In genomic region chr16:3095869-3096268, GRCh38 we compare ENCODE assay signal across 8 cellular contexts. TPM values are rescaled to one million over a fixed set of nuclear protein-coding genes. Genes with fewer than 3 reads are reported as not detected.
DNase-seq lines count a peak whose midpoint lies in the region; ATAC-seq and TF ChIP-seq lines count a peak whose summit lies in the region.

No MANE protein-coding gene starts in this region.

- no peaks in the 10 kb centered on the region; the same call in 2 of the 3 replicates for H3K9me3 Mint-ChIP-seq in GM23338
- H3K9me3 Mint-ChIP-seq in activated naive CD8-positive, alpha-beta T cell treated with anti-CD3 and anti-CD28 coated beads, Interleukin-2, amount 10 ng/mL, durations not matched to agents 7 days and 5 days, result no peaks in the 10 kb centered on the region
- no peaks in the 10 kb centered on the region for H3K9me3 Mint-ChIP-seq in natural killer cell

- H3F3A ChIP-seq in GM23338 (replicated peaks; ENCODE audit: low read depth), result peaks cover 54% of the 10 kb centered on the region
- H3F3A ChIP-seq in PC-9 (ENCODE audit: insufficient read depth, low read depth), result peaks cover 9% of the 10 kb centered on the region

- CTCF ChIA-PET in GM10248 (lab: Yijun Ruan, JAX), result interaction anchor here (1.0 to 15.3 kb wide), 13 partner anchors 8 to 77 kb away, joined by 3 to 246 read pairs (median 7); partner anchors contain the start of gene ZNF213
- CTCF ChIA-PET in PC-9 (lab: Charles Lee), result interaction anchor here (0.7 kb wide), 1 partner anchor 172 kb away, joined by 3 read pairs; no protein-coding TSS in a partner anchor

- DNase-seq in GM10248 (ENCODE audit: extremely low spot score) (peak; percentile 90), GM23338 (ENCODE audit: low spot score) (peak; percentile 63), PC-9 (no peak), natural killer cell (peak; percentile 40), mucosa of gallbladder (ENCODE audit: low spot score) (no peak), HuH-7.5 (ENCODE audit: low spot score) (no peak)
- DNase-seq in activated naive CD8-positive, alpha-beta T cell treated with anti-CD3 and anti-CD28 coated beads, Interleukin-2, amount 10 ng/mL, durations not matched to agents 7 days and 5 days, result peak; percentile 54

- H3K9me2 ChIP-seq in GM23338 (ENCODE audit: insufficient read depth), result no peaks in the 10 kb centered on the region
- no peaks in the 10 kb centered on the region for H3K9me2 ChIP-seq in PC-9 (ENCODE audit: insufficient read depth)

- peak overlapping the region; percentile 59; the same call in 1 of the 2 replicates for H3K27ac Mint-ChIP-seq in GM23338
- peak overlapping the region; percentile 76 for H3K27ac Mint-ChIP-seq in activated naive CD8-positive, alpha-beta T cell treated with anti-CD3 and anti-CD28 coated beads, Interleukin-2, amount 10 ng/mL, durations not matched to agents 7 days and 5 days
- H3K27ac Mint-ChIP-seq in natural killer cell, result peak overlapping the region; percentile 43 to 65

- H3K36me3 Mint-ChIP-seq in GM23338 (ENCODE audit: low read depth) (peaks cover 76% of the 10 kb centered on the region), natural killer cell (no peaks in the 10 kb centered on the region)
- peaks cover 4% of the 10 kb centered on the region for H3K36me3 Mint-ChIP-seq in activated naive CD8-positive, alpha-beta T cell treated with anti-CD3 and anti-CD28 coated beads, Interleukin-2, amount 10 ng/mL, durations not matched to agents 7 days and 5 days

- peak overlapping the region; percentile 85 for H3K4me2 ChIP-seq in GM23338
- H3K4me2 ChIP-seq in PC-9, result no peak overlapping the region

- POLR2A ChIA-PET in GM10248 (lab: Yijun Ruan, JAX) (no interaction called here), PC-9 (lab: Charles Lee; ENCODE audit: unreplicated experiment) (interaction anchor here (0.6 kb wide), 1 partner anchor 12 kb away, joined by 4 read pairs; no protein-coding TSS in a partner anchor)
- POLR2A ChIA-PET in activated naive CD8-positive, alpha-beta T cell treated with anti-CD3 and anti-CD28 coated beads, Interleukin-2, amount 10 ng/mL, durations not matched to agents 7 days and 5 days (lab: Charles Lee), result interaction anchor here (0.7 to 2.5 kb wide), 11 partner anchors 9 to 56 kb away, joined by 3 to 42 read pairs (median 4); partner anchors contain the start of gene IL32

- ATAC-seq in GM23338 (peak; percentile 0; the same call in 1 of the 3 replicates), natural killer cell (peak; percentile 73 to 80 (median 75)), GM21367 (IDR thresholded peaks at IDR 0.05; ENCODE audit: unreplicated experiment) (no peak)
- peak; percentile 78 for ATAC-seq in activated naive CD8-positive, alpha-beta T cell treated with anti-CD3 and anti-CD28 coated beads, Interleukin-2, amount 10 ng/mL, durations not matched to agents 7 days and 5 days (ENCODE audit: low read depth)

- peaks cover 37% of the 10 kb centered on the region for H3K27me3 Mint-ChIP-seq in GM23338 (ENCODE audit: insufficient read depth, low read depth, poor library complexity)
- H3K27me3 Mint-ChIP-seq in activated naive CD8-positive, alpha-beta T cell treated with anti-CD3 and anti-CD28 coated beads, Interleukin-2, amount 10 ng/mL, durations not matched to agents 7 days and 5 days, result peaks cover 2% of the 10 kb centered on the region
- no peaks in the 10 kb centered on the region for H3K27me3 Mint-ChIP-seq in natural killer cell (ENCODE audit: low read depth in 2 of 2)

- H3K4me1 ChIP-seq in GM23338 (ENCODE audit: insufficient read depth), result peaks cover 43% of the 10 kb centered on the region
- peaks cover 5% of the 10 kb centered on the region; the same call in 1 of the 2 replicates for H3K4me1 ChIP-seq in PC-9 (replicated peaks; ENCODE audit: insufficient read depth)

- peaks cover 28% of the 10 kb centered on the region for H3K36me3 ChIP-seq in GM23338 (ENCODE audit: insufficient read depth)
- no peaks in the 10 kb centered on the region for H3K36me3 ChIP-seq in PC-9 (ENCODE audit: low read depth)

- TF ChIP-seq CTCF in GM10248 (IDR thresholded peaks at IDR 0.05; ENCODE audit: control extremely low read depth, extremely low read depth, low read depth, missing control alignments), result peak; percentile 31
- peak; percentile 44 to 45 for TF ChIP-seq CTCF in GM23338 (conservative IDR thresholded peaks at IDR 0.05; ENCODE audit: low read depth in 2 of 2)
- TF ChIP-seq CTCF in PC-9 (conservative IDR thresholded peaks at IDR 0.05), result peak; percentile 37; the same call in 1 of the 2 replicates
- peak; percentile 42 for TF ChIP-seq CTCF in natural killer cell (IDR thresholded peaks at IDR 0.05)

- H3K4me3 Mint-ChIP-seq in GM23338, result peak overlapping the region; percentile 99
- H3K4me3 Mint-ChIP-seq in activated naive CD8-positive, alpha-beta T cell treated with anti-CD3 and anti-CD28 coated beads, Interleukin-2, amount 10 ng/mL, durations not matched to agents 7 days and 5 days, result peak overlapping the region; percentile 42
- peak overlapping the region; percentile 6 for H3K4me3 Mint-ChIP-seq in natural killer cell

- H4K20me1 ChIP-seq in GM23338 (replicated peaks; ENCODE audit: insufficient read depth) (peaks cover 29% of the 10 kb centered on the region; the same call in 1 of the 2 replicates), PC-9 (ENCODE audit: insufficient read depth) (no peaks in the 10 kb centered on the region)

- H3K79me2 ChIP-seq in GM23338 (replicated peaks; ENCODE audit: insufficient read depth) (peaks cover 62% of the 10 kb centered on the region), PC-9 (ENCODE audit: low read depth) (no peaks in the 10 kb centered on the region)

- no TSS peak for BruUV-seq in PC-9 (replicated peaks; lab: Mats Ljungman, UMichigan)

- H3K4me3 ChIP-seq in GM23338 (peak overlapping the region; percentile 89; the same call in 1 of the 2 replicates), PC-9 (no peak overlapping the region)

- no peaks in the 10 kb centered on the region for H3K27me3 ChIP-seq in GM23338 (ENCODE audit: insufficient read depth)
- no peaks in the 10 kb centered on the region for H3K27me3 ChIP-seq in PC-9 (ENCODE audit: insufficient read depth, low read depth)

- H3K9me3 ChIP-seq in PC-9 (ENCODE audit: insufficient read depth, low read depth), result no peaks in the 10 kb centered on the region

- intact Hi-C loops in PC-9 (cut with micrococcal nuclease; ENCODE audit: unreplicated experiment), result no loop called here
- intact Hi-C loops in natural killer cell (cut with micrococcal nuclease), result loop anchor here (1.0 to 5.0 kb wide), 3 partner anchors 33 to 71 kb away; no protein-coding TSS in a partner anchor

- H2AFZ ChIP-seq in GM23338 (no peak overlapping the region), PC-9 (no peak overlapping the region)

- H3K27ac ChIP-seq in GM23338 (ENCODE audit: low read depth), result peak overlapping the region; percentile 99
- no peak overlapping the region for H3K27ac ChIP-seq in PC-9

- peaks cover 32% of the 10 kb centered on the region for H3K4me1 Mint-ChIP-seq in GM23338
- H3K4me1 Mint-ChIP-seq in activated naive CD8-positive, alpha-beta T cell treated with anti-CD3 and anti-CD28 coated beads, Interleukin-2, amount 10 ng/mL, durations not matched to agents 7 days and 5 days, result peaks cover 30% of the 10 kb centered on the region
- H3K4me1 Mint-ChIP-seq in natural killer cell, result peaks cover 15 to 34% of the 10 kb centered on the region in 2 donors

TF ChIP-seq in GM23338, 12 proteins besides CTCF, POLR2A, EP300 and RAD21 (continues in another document):
- no peak for TF ChIP-seq EZH2phosphoT487 (IDR thresholded peaks at IDR 0.05; ENCODE audit: unreplicated experiment)
- TF ChIP-seq ZNF114 (CRISPR knock-in tag; IDR thresholded peaks at IDR 0.05), result no peak

RNA-seq across cellular contexts. Expression of gene ZSCAN10, which starts 3.2 kb away (rescaled TPM):
- 434 and 519 TPM in 2 replicates for total RNA-seq in GM23338 (2014; rRNA removed; shearing (Covaris generic))
- polyA plus RNA-seq in GM23338 (2016; fragmentation: Nextera tagmentation; extraction: Ambion mirVana), result 217 and 220 TPM in 2 replicates
- total RNA-seq in PC-9 (2021) (0.23 TPM in 1 of 2 replicates, not detected in the other), natural killer cell (under 1 TPM; 0.65 to 0.96 (median 0.77) TPM), mucosa of gallbladder (0.37 TPM)
- total RNA-seq in activated naive CD8-positive, alpha-beta T cell treated with anti-CD3 and anti-CD28 coated beads, Interleukin-2, amount 10 ng/mL, durations not matched to agents 7 days and 5 days, result under 1 TPM; 0.37 to 0.39 TPM

RNA-seq across cellular contexts. Expression of gene ZNF205, which starts 16.5 kb away (rescaled TPM):
- total RNA-seq in GM23338 (2014; rRNA removed; shearing (Covaris generic)), result 29.1 and 29.9 TPM in 2 replicates
- 15.7 and 16.6 TPM in 2 replicates for polyA plus RNA-seq in GM23338 (2016; fragmentation: Nextera tagmentation; extraction: Ambion mirVana)
- total RNA-seq in PC-9 (2021) (17.4 and 18.0 TPM in 2 replicates), natural killer cell (under 1 TPM in 1 of 3 donors, not detected in 2; 0.16 TPM), mucosa of gallbladder (14.2 TPM)
- not detected for total RNA-seq in activated naive CD8-positive, alpha-beta T cell treated with anti-CD3 and anti-CD28 coated beads, Interleukin-2, amount 10 ng/mL, durations not matched to agents 7 days and 5 days

RNA-seq across cellular contexts. Expression of gene IL32, which starts 30.4 kb away (rescaled TPM):
- total RNA-seq in GM23338 (2014; rRNA removed; shearing (Covaris generic)), result 2.3 TPM in 1 of 2 replicates, not detected in the other
- 6.1 and 7.7 TPM in 2 replicates for polyA plus RNA-seq in GM23338 (2016; fragmentation: Nextera tagmentation; extraction: Ambion mirVana)
- total RNA-seq in PC-9 (2021), result 1.5 and 2.2 TPM in 2 replicates
- 1,000 to 10,000 TPM; 2,319 to 2,425 TPM for total RNA-seq in activated naive CD8-positive, alpha-beta T cell treated with anti-CD3 and anti-CD28 coated beads, Interleukin-2, amount 10 ng/mL, durations not matched to agents 7 days and 5 days
- 100 to 1,000 TPM; 305 to 562 (median 319) TPM for total RNA-seq in natural killer cell
- total RNA-seq in mucosa of gallbladder, result 134 TPM

RNA-seq across cellular contexts. Expression of gene ZNF213, which starts 39.0 kb away (rescaled TPM):
- total RNA-seq in GM23338 (2014; rRNA removed; shearing (Covaris generic)), result 10.4 and 10.6 TPM in 2 replicates
- polyA plus RNA-seq in GM23338 (2016; fragmentation: Nextera tagmentation; extraction: Ambion mirVana), result 2.9 and 3.5 TPM in 2 replicates
- total RNA-seq in PC-9 (2021) (15.9 and 17.7 TPM in 2 replicates), natural killer cell (1 to 10 TPM; 4.8 to 6.8 (median 5.1) TPM), mucosa of gallbladder (18.4 TPM)
- 10 to 100 TPM; 12.9 to 13.3 TPM for total RNA-seq in activated naive CD8-positive, alpha-beta T cell treated with anti-CD3 and anti-CD28 coated beads, Interleukin-2, amount 10 ng/mL, durations not matched to agents 7 days and 5 days

RNA-seq across cellular contexts. Expression of gene MMP25, which starts 49.5 kb away (rescaled TPM):
- total RNA-seq in GM23338 (2014; rRNA removed; shearing (Covaris generic)), result 15.9 and 18.8 TPM in 2 replicates
- polyA plus RNA-seq in GM23338 (2016; fragmentation: Nextera tagmentation; extraction: Ambion mirVana), result 6.1 and 7.7 TPM in 2 replicates
- total RNA-seq in PC-9 (2021), result 0.28 and 0.83 TPM in 2 replicates
- 10 to 100 TPM; 49.3 to 60.4 TPM for total RNA-seq in activated naive CD8-positive, alpha-beta T cell treated with anti-CD3 and anti-CD28 coated beads, Interleukin-2, amount 10 ng/mL, durations not matched to agents 7 days and 5 days
- 10 to 100 TPM in 1 of 3 donors, 1 to 10 TPM in 2; 2.0 to 62.2 (median 5.6) TPM for total RNA-seq in natural killer cell
- 1.1 TPM for total RNA-seq in mucosa of gallbladder

Comparison
In these comparisons a context has a peak if more than half of its experiments do, and no peak if none do; other contexts are left out.
1. DNase-seq: peak in GM10248 (single experiment), GM23338 (single experiment), activated naive CD8-positive, alpha-beta T cell treated with anti-CD3 and anti-CD28 coated beads, Interleukin-2, amount 10 ng/mL, durations not matched to agents 7 days and 5 days (single experiment) and natural killer cell (single experiment); none in PC-9 (0 of 2), mucosa of gallbladder (single experiment) and HuH-7.5 (single experiment).
2. H3K4me3 Mint-ChIP-seq: peak in every context shown above with its lines; median percentile 99 in GM23338; 42 in activated naive CD8-positive, alpha-beta T cell treated with anti-CD3 and anti-CD28 coated beads, Interleukin-2, amount 10 ng/mL, durations not matched to agents 7 days and 5 days; 6 in natural killer cell.
3. RNA of gene ZSCAN10, which starts 3.2 kb away (total RNA-seq): 434 to 519 TPM in GM23338; 0.65 to 0.96 TPM in natural killer cell, 0.37 to 0.39 TPM in activated naive CD8-positive, alpha-beta T cell treated with anti-CD3 and anti-CD28 coated beads, Interleukin-2, amount 10 ng/mL, durations not matched to agents 7 days and 5 days, 0.37 TPM in mucosa of gallbladder (single experiment) and 0.23 TPM in PC-9; every median in the first group is over 100 times any median in the second.
4. RNA of gene ZNF205, which starts 16.5 kb away (total RNA-seq): 29.1 to 29.9 TPM in GM23338, 17.4 to 18.0 TPM in PC-9 and 14.2 TPM in mucosa of gallbladder (single experiment); 0.16 TPM in natural killer cell and not detected in activated naive CD8-positive, alpha-beta T cell treated with anti-CD3 and anti-CD28 coated beads, Interleukin-2, amount 10 ng/mL, durations not matched to agents 7 days and 5 days; every median in the first group is over 10 times any median in the second.
5. RNA of gene IL32, which starts 30.4 kb away (total RNA-seq): 2,319 to 2,425 TPM in activated naive CD8-positive, alpha-beta T cell treated with anti-CD3 and anti-CD28 coated beads, Interleukin-2, amount 10 ng/mL, durations not matched to agents 7 days and 5 days, 305 to 562 TPM in natural killer cell and 134 TPM in mucosa of gallbladder (single experiment); 2.3 TPM in GM23338 and 1.5 to 2.2 TPM in PC-9; every median in the first group is over 10 times any median in the second.
6. Peak in every context shown above with its lines, with median percentiles within 50 percentile points of each other: CTCF ChIP-seq and H3K27ac Mint-ChIP-seq.